1 cellular context compared by ENCODE assay signal in the genomic region with DNA sequence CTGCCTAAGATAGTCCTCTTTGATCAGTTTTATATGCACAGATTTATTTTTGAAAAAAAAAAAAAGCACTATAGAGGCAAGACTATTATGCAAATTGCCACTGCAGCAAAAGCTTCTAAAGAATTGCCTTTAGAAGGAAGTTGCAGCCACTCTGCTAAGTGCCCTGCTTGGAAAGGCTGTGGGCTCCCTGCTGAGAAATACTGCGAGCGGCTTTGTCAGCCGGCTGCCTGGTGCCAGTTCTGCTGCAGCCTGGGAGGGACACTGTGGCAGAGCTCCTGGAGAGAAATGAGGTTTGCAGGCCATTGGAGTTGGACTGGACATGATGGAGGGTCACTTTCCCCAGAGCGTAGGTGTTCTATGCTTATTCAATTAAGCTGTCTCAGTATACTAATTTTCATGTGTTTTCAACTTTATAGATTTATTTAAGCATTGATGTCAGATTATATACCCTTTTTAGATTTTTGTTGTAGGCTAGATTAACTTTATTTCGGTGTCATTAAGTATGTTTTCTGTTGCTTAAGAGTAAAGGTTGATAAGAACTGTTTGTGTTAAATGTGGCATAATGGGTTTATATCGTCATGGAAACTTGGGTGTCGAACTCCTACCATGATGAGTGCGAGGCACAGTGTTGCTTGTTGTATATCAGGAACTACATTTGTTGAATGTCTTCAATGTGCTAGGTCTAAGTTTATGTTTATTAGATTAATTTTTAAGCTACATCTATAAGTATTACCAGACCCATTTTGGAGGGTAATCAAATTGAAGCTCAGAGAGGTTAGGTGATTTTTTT.
A peak's percentile ranks its signal among the peaks of the same experiment; 100 is the strongest.
TF ChIP-seq lines count a peak whose summit lies in the region.

No MANE protein-coding gene starts in this region.

TF ChIP-seq in HEK293, 187 proteins besides CTCF, POLR2A, EP300 and RAD21 (continued from another document):
- TF ChIP-seq MYNN (tag by site-specific recombination; IDR thresholded peaks at IDR 0.05; ENCODE audit: borderline replicate concordance) (0 out of 2 replicates have a peak, but pooled peaks have one; percentile 41), ZFP3 (tag by site-specific recombination; IDR thresholded peaks at IDR 0.05; ENCODE audit: low read depth) (peak; percentile 61; the same call in 1 of the 2 replicates), SCRT1 (tag by site-specific recombination; IDR thresholded peaks at IDR 0.05; ENCODE audit: borderline replicate concordance) (0 out of 2 replicates have a peak, but pooled peaks have one; percentile 60), ZNF341 (tag by site-specific recombination; IDR thresholded peaks at IDR 0.05; ENCODE audit: low read depth) (peak; percentile 57), ZEB2 (tag by site-specific recombination; IDR thresholded peaks at IDR 0.05) (peak; percentile 28; the same call in 1 of the 2 replicates), GFI1B (tag by site-specific recombination; IDR thresholded peaks at IDR 0.05) (0 out of 2 replicates have a peak, but pooled peaks have one; percentile 31)
- TF ChIP-seq, protein P1, sequence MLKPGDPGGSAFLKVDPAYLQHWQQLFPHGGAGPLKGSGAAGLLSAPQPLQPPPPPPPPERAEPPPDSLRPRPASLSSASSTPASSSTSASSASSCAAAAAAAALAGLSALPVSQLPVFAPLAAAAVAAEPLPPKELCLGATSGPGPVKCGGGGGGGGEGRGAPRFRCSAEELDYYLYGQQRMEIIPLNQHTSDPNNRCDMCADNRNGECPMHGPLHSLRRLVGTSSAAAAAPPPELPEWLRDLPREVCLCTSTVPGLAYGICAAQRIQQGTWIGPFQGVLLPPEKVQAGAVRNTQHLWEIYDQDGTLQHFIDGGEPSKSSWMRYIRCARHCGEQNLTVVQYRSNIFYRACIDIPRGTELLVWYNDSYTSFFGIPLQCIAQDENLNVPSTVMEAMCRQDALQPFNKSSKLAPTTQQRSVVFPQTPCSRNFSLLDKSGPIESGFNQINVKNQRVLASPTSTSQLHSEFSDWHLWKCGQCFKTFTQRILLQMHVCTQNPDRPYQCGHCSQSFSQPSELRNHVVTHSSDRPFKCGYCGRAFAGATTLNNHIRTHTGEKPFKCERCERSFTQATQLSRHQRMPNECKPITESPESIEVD (tag by site-specific recombination; IDR thresholded peaks at IDR 0.05) = peak; percentile 5; the same call in 1 of the 2 replicates
- TF ChIP-seq, protein P2, sequence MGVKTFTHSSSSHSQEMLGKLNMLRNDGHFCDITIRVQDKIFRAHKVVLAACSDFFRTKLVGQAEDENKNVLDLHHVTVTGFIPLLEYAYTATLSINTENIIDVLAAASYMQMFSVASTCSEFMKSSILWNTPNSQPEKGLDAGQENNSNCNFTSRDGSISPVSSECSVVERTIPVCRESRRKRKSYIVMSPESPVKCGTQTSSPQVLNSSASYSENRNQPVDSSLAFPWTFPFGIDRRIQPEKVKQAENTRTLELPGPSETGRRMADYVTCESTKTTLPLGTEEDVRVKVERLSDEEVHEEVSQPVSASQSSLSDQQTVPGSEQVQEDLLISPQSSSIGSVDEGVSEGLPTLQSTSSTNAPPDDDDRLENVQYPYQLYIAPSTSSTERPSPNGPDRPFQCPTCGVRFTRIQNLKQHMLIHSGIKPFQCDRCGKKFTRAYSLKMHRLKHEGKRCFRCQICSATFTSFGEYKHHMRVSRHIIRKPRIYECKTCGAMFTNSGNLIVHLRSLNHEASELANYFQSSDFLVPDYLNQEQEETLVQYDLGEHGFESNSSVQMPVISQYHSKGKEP (tag by site-specific recombination; IDR thresholded peaks at IDR 0.05) = peak; percentile 100
